1 cellular context compared by ENCODE assay signal in genomic region chr5:139675825-139676224, GRCh38.
TF ChIP-seq lines count a peak whose summit lies in the region.

No MANE protein-coding gene starts in this region.

TF ChIP-seq in HCT116, 20 proteins besides CTCF, POLR2A, EP300 and RAD21:
- TF ChIP-seq REST (IDR thresholded peaks at IDR 0.05; ENCODE audit: low read depth) (no peak), SIN3A (IDR thresholded peaks at IDR 0.05; ENCODE audit: low read depth) (no peak), EGR1 (IDR thresholded peaks at IDR 0.05; ENCODE audit: low read depth) (no peak), SRF (IDR thresholded peaks at IDR 0.05; ENCODE audit: low read depth) (no peak), EZH2 (IDR thresholded peaks at IDR 0.05) (no peak), CBX3 (IDR thresholded peaks at IDR 0.05; ENCODE audit: low read depth) (no peak), SP1 (IDR thresholded peaks at IDR 0.05; ENCODE audit: low read depth) (no peak), JUND (IDR thresholded peaks at IDR 0.05) (no peak), ZNF274 (IDR thresholded peaks at IDR 0.05; ENCODE audit: low read depth, low read length) (no peak), TCF7L2 (IDR thresholded peaks at IDR 0.05; ENCODE audit: borderline replicate concordance, extremely low read depth, insufficient read depth, insufficient read length) (no peak), ZFX (IDR thresholded peaks at IDR 0.05) (no peak)
- TF ChIP-seq, protein P1, sequence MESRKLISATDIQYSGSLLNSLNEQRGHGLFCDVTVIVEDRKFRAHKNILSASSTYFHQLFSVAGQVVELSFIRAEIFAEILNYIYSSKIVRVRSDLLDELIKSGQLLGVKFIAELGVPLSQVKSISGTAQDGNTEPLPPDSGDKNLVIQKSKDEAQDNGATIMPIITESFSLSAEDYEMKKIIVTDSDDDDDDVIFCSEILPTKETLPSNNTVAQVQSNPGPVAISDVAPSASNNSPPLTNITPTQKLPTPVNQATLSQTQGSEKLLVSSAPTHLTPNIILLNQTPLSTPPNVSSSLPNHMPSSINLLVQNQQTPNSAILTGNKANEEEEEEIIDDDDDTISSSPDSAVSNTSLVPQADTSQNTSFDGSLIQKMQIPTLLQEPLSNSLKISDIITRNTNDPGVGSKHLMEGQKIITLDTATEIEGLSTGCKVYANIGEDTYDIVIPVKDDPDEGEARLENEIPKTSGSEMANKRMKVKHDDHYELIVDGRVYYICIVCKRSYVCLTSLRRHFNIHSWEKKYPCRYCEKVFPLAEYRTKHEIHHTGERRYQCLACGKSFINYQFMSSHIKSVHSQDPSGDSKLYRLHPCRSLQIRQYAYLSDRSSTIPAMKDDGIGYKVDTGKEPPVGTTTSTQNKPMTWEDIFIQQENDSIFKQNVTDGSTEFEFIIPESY (IDR thresholded peaks at IDR 0.05; ENCODE audit: extremely low read depth, insufficient replicate concordance, low read length): no peak
